In the genomic region with DNA sequence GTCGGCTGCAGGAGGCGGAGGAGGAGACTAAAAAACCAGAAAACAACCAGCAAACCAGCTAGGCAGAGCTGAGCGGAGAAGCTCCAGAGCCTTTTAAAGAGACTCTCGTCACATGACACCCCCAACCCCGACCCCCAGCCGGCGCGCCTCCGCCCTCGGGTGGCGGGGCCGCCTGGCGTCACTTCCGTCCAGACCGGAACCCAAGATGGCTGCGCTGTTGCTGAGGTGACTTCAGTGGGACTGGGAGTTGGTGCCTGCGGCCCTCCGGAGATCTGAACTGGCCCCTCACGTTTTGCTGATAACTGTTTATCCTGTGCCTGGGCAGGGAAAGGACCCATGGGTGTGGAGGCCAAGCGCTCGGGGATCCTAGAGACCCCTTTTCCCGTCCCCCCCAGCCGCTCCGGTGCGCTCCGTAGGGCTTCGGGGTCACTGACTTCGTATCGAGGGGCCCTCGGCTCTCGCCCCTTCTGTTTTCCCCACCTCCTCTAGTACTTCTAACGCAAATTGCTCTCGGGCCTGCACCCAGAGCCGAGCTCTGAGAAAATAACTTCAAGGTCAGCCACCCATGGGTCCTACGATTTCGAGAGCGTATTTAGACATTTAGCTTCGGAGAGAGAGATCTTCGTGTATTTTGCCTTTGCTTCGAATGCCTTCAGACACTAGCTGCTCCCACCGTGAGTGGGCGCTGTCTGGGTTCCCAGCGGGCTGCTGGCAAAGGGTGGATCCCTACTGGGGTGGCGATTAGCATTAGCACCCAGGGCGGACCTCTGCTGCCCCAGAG, we compare ENCODE assay signal across 1 cellular context.
TF ChIP-seq lines count a peak whose summit lies in the region.

Gene SDHC, plus strand, starts transcription at position 181 of the 781 bp plus-strand sequence. Its CDS starts 25 bp downstream, at position 206.

TF ChIP-seq in HepG2, 621 proteins besides CTCF, POLR2A, EP300 and RAD21 (continued from another document and continues in another):
- TF ChIP-seq ZNF790 (CRISPR knock-in tag; IDR thresholded peaks at IDR 0.05; ENCODE audit: borderline replicate concordance) (peak; percentile 55; the same call in 1 of the 2 replicates), ZNF280D (CRISPR knock-in tag; IDR thresholded peaks at IDR 0.05) (no peak), SOX6 (IDR thresholded peaks at IDR 0.05) (no peak), SOX6 (CRISPR knock-in tag; IDR thresholded peaks at IDR 0.05) (peak; percentile 57), ZSCAN9 (CRISPR knock-in tag; IDR thresholded peaks at IDR 0.05; ENCODE audit: borderline replicate concordance) (no peak), SCMH1 (CRISPR knock-in tag; IDR thresholded peaks at IDR 0.05; ENCODE audit: borderline replicate concordance) (no peak), TIGD3 (CRISPR knock-in tag; IDR thresholded peaks at IDR 0.05; ENCODE audit: borderline replicate concordance) (0 out of 2 replicates have a peak, but pooled peaks have one; percentile 32), WIZ (CRISPR knock-in tag; IDR thresholded peaks at IDR 0.05) (no peak), GABPA (IDR thresholded peaks at IDR 0.05; ENCODE audit: low read depth, low read length) (peak; percentile 86), GABPA (CRISPR knock-in tag; IDR thresholded peaks at IDR 0.05; ENCODE audit: low read depth) (peak; percentile 95), ZNF225 (CRISPR knock-in tag; IDR thresholded peaks at IDR 0.05) (peak; percentile 82; the same call in 1 of the 2 replicates), ZC3H13 (CRISPR knock-in tag; IDR thresholded peaks at IDR 0.05) (no peak), ZFYVE20 (CRISPR knock-in tag; IDR thresholded peaks at IDR 0.05; ENCODE audit: borderline replicate concordance, low read depth) (no peak), ZC3H4 (CRISPR knock-in tag; IDR thresholded peaks at IDR 0.05; ENCODE audit: borderline replicate concordance) (no peak), ZSCAN31 (CRISPR knock-in tag; IDR thresholded peaks at IDR 0.05; ENCODE audit: low read depth) (peak; percentile 69; the same call in 1 of the 2 replicates), ATF7-NPFF (CRISPR knock-in tag; IDR thresholded peaks at IDR 0.05; ENCODE audit: low read depth) (peak; percentile 77), ZNF432 (CRISPR knock-in tag; IDR thresholded peaks at IDR 0.05; ENCODE audit: borderline replicate concordance) (no peak), ZNF24 (IDR thresholded peaks at IDR 0.05) (no peak), ZNF709 (CRISPR knock-in tag; IDR thresholded peaks at IDR 0.05) (peak; percentile 48; the same call in 1 of the 2 replicates), NR2F1 (CRISPR knock-in tag; IDR thresholded peaks at IDR 0.05) (peak in 1 of 2 experiments; percentile 21; a peak in 1 of 4 replicates), CENPBD1 (CRISPR knock-in tag; IDR thresholded peaks at IDR 0.05; ENCODE audit: borderline replicate concordance, low read depth) (no peak), NFRKB (IDR thresholded peaks at IDR 0.05) (no peak), DMTF1 (CRISPR knock-in tag; IDR thresholded peaks at IDR 0.05) (no peak), ZNF558 (CRISPR knock-in tag; IDR thresholded peaks at IDR 0.05; ENCODE audit: borderline replicate concordance) (peak; percentile 82; the same call in 1 of the 2 replicates), SNAPC2 (CRISPR knock-in tag; IDR thresholded peaks at IDR 0.05) (no peak), PCBP1 (IDR thresholded peaks at IDR 0.05; ENCODE audit: borderline replicate concordance, low read depth, low read length) (no peak), EZH2 (conservative IDR thresholded peaks at IDR 0.05; ENCODE audit: low read depth, low read length) (no peak), THAP11 (CRISPR knock-in tag; IDR thresholded peaks at IDR 0.05) (peak; percentile 82), KDM4B (CRISPR knock-in tag; IDR thresholded peaks at IDR 0.05) (no peak), ZNF766 (CRISPR knock-in tag; IDR thresholded peaks at IDR 0.05; ENCODE audit: borderline replicate concordance) (no peak; the same call in 1 of the 2 replicates), ELF4 (CRISPR knock-in tag; IDR thresholded peaks at IDR 0.05; ENCODE audit: borderline replicate concordance) (no peak; the same call in 1 of the 2 replicates), TBX2 (CRISPR knock-in tag; IDR thresholded peaks at IDR 0.05; ENCODE audit: borderline replicate concordance) (peak; percentile 68; the same call in 1 of the 2 replicates), HNRNPLL (IDR thresholded peaks at IDR 0.05; ENCODE audit: low read depth, low read length, poor library complexity, severe bottlenecking) (peak; percentile 78), SRSF9 (IDR thresholded peaks at IDR 0.05; ENCODE audit: borderline replicate concordance, insufficient read depth, low read depth, low read length, poor library complexity, severe bottlenecking) (no peak), PATZ1 (CRISPR knock-in tag; IDR thresholded peaks at IDR 0.05) (peak; percentile 88), BRD4 (CRISPR knock-in tag; IDR thresholded peaks at IDR 0.05) (no peak; the same call in 1 of the 2 replicates), GTF2F1 (IDR thresholded peaks at IDR 0.05; ENCODE audit: low read length) (no peak), SOX13 (IDR thresholded peaks at IDR 0.05) (no peak), SOX13 (CRISPR knock-in tag; conservative IDR thresholded peaks at IDR 0.05 in 1 of 2, IDR thresholded peaks at IDR 0.05 in 1 of 2) (0 out of 4 replicates have a peak, but pooled peaks of 1 of the 2 experiments have one; percentile 43)
- TF ChIP-seq, protein P1, sequence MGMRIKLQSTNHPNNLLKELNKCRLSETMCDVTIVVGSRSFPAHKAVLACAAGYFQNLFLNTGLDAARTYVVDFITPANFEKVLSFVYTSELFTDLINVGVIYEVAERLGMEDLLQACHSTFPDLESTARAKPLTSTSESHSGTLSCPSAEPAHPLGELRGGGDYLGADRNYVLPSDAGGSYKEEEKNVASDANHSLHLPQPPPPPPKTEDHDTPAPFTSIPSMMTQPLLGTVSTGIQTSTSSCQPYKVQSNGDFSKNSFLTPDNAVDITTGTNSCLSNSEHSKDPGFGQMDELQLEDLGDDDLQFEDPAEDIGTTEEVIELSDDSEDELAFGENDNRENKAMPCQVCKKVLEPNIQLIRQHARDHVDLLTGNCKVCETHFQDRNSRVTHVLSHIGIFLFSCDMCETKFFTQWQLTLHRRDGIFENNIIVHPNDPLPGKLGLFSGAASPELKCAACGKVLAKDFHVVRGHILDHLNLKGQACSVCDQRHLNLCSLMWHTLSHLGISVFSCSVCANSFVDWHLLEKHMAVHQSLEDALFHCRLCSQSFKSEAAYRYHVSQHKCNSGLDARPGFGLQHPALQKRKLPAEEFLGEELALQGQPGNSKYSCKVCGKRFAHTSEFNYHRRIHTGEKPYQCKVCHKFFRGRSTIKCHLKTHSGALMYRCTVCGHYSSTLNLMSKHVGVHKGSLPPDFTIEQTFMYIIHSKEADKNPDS (CRISPR knock-in tag; IDR thresholded peaks at IDR 0.05) = no peak
- TF ChIP-seq, protein P2, sequence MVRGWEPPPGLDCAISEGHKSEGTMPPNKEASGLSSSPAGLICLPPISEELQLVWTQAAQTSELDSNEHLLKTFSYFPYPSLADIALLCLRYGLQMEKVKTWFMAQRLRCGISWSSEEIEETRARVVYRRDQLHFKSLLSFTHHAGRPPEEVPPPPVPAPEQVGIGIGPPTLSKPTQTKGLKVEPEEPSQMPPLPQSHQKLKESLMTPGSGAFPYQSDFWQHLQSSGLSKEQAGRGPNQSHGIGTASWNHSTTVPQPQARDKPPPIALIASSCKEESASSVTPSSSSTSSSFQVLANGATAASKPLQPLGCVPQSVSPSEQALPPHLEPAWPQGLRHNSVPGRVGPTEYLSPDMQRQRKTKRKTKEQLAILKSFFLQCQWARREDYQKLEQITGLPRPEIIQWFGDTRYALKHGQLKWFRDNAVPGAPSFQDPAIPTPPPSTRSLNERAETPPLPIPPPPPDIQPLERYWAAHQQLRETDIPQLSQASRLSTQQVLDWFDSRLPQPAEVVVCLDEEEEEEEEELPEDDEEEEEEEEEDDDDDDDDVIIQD (CRISPR knock-in tag; IDR thresholded peaks at IDR 0.05; ENCODE audit: low read depth) = peak; percentile 12; the same call in 1 of the 2 replicates
- TF ChIP-seq, protein P3, sequence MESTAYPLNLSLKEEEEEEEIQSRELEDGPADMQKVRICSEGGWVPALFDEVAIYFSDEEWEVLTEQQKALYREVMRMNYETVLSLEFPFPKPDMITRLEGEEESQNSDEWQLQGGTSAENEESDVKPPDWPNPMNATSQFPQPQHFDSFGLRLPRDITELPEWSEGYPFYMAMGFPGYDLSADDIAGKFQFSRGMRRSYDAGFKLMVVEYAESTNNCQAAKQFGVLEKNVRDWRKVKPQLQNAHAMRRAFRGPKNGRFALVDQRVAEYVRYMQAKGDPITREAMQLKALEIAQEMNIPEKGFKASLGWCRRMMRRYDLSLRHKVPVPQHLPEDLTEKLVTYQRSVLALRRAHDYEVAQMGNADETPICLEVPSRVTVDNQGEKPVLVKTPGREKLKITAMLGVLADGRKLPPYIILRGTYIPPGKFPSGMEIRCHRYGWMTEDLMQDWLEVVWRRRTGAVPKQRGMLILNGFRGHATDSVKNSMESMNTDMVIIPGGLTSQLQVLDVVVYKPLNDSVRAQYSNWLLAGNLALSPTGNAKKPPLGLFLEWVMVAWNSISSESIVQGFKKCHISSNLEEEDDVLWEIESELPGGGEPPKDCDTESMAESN (CRISPR knock-in tag; conservative IDR thresholded peaks at IDR 0.05) = no peak
- TF ChIP-seq, protein P4, sequence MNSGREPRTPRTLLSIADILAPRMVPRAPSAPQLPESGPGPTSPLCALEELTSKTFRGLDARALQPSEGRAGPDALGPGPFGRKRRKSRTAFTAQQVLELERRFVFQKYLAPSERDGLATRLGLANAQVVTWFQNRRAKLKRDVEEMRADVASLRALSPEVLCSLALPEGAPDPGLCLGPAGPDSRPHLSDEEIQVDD (CRISPR knock-in tag; IDR thresholded peaks at IDR 0.05; ENCODE audit: borderline replicate concordance) = no peak
- TF ChIP-seq, protein P5, sequence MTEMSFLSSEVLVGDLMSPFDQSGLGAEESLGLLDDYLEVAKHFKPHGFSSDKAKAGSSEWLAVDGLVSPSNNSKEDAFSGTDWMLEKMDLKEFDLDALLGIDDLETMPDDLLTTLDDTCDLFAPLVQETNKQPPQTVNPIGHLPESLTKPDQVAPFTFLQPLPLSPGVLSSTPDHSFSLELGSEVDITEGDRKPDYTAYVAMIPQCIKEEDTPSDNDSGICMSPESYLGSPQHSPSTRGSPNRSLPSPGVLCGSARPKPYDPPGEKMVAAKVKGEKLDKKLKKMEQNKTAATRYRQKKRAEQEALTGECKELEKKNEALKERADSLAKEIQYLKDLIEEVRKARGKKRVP (CRISPR knock-in tag; IDR thresholded peaks at IDR 0.05) = no peak
